16 cellular contexts compared by ENCODE assay signal in the genomic region with DNA sequence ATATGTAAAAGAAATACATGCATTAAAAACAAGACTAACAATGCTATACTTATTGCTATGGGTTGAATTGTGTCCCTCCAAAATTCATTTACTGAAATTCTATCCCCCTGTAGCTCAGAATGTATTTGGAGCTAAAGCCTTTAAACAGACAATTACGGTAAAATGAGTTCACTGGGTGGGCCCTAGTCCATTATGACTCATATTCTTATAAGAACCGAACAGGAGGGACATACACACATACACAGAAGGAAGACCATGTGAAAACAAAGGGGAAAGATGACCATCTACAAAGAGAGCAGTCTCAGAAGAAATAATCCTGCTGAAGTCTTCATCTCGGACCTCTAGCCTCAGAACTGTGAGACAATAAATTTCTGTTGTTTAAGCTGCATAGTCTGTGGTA.
DNase-seq lines count a peak whose midpoint lies in the region; ATAC-seq and TF ChIP-seq lines count a peak whose summit lies in the region.
"Had no signal": no experiment of that assay in that cellular context is flagged by ENCODE, and none has a peak within 500 bp of the region (broad histone marks: within the 10 kb centered on the region; RNA-seq: fewer than 3 reads in every experiment).

No MANE protein-coding gene starts in this region.

- H3K9me2 ChIP-seq in SK-N-SH: no peaks in the 10 kb centered on the region

- no peak for TF ChIP-seq POLR2A in IMR-90 (IDR thresholded peaks at IDR 0.05; ENCODE audit: low read depth, low read length)

- TF ChIP-seq CTCF in SK-N-SH (IDR thresholded peaks at IDR 0.05) (no peak), IMR-90 (conservative IDR thresholded peaks at IDR 0.05; ENCODE audit: low read depth, low read length) (no peak), fibroblast of lung (conservative IDR thresholded peaks at IDR 0.05 in 1 of 2, IDR thresholded peaks at IDR 0.05 in 1 of 2; ENCODE audit: low read depth in 1 of 2, low read length in 2 of 2) (no peak), A673 (conservative IDR thresholded peaks at IDR 0.05; ENCODE audit: low read depth, low read length) (no peak)

- H2BK5ac ChIP-seq in IMR-90 (ENCODE audit: low read depth, low read length, poor library complexity, severe bottlenecking): no peak overlapping the region
- H2BK5ac ChIP-seq in mesenchymal stem cell (ENCODE audit: low read depth, low read length, poor library complexity, severe bottlenecking): no peak overlapping the region

- no peak overlapping the region for H3K4ac ChIP-seq in IMR-90 (ENCODE audit: low read depth, low read length)
- no peak overlapping the region for H3K4ac ChIP-seq in mesenchymal stem cell (ENCODE audit: low read depth in 1 of 2, low read length in 2 of 2)

- H2BK12ac ChIP-seq in mesenchymal stem cell (ENCODE audit: low read length in 2 of 2): no peak overlapping the region

- H3K9me3 ChIP-seq in SK-N-SH: 0 out of 2 replicates have a peak, but pooled peaks cover 6% of the 10 kb centered on the region
- H3K9me3 ChIP-seq in IMR-90 (ENCODE audit: control insufficient read depth, insufficient read depth, low read length): no peaks in the 10 kb centered on the region
- H3K9me3 ChIP-seq in fibroblast of lung (ENCODE audit: control insufficient read depth, insufficient read depth, low read depth, low read length): no peaks in the 10 kb centered on the region
- no peaks in the 10 kb centered on the region for H3K9me3 ChIP-seq in mesenchymal stem cell (ENCODE audit: control insufficient read depth, low read length)
- no peaks in the 10 kb centered on the region for H3K9me3 ChIP-seq in A673 (ENCODE audit: low read depth, low read length, poor library complexity, severe bottlenecking)
- H3K9me3 ChIP-seq: HAP-1 had no signal

- in situ Hi-C loops in IMR-90 (cut with MboI; ENCODE audit: low sequenced_read_pairs): no loop called here

- no peaks in the 10 kb centered on the region for H3K79me2 ChIP-seq in SK-N-SH (ENCODE audit: insufficient read depth)
- H3K79me2 ChIP-seq in fibroblast of lung (ENCODE audit: control insufficient read depth, insufficient read depth, low read length): no peaks in the 10 kb centered on the region

- H3K79me1 ChIP-seq in IMR-90 (ENCODE audit: low read depth in 1 of 2, low read length in 2 of 2) (no peaks in the 10 kb centered on the region; a peak in 1 of 4 replicates), mesenchymal stem cell (replicated peaks; ENCODE audit: low read length, poor library complexity, severe bottlenecking) (no peaks in the 10 kb centered on the region)

- no peak for ATAC-seq in SK-N-SH treated with all-trans-retinoic acid at 6 μM for 48 hours
- no peak for ATAC-seq in IMR-90 (ENCODE audit: low read depth)

- no TSS peak for BruUV-seq in IMR-90 (replicated peaks; lab: Mats Ljungman, UMichigan)
- no TSS peak for BruUV-seq in A673 (replicated peaks; lab: Mats Ljungman, UMichigan)

- intact Hi-C loops in IMR-90 (cut with micrococcal nuclease) (no loop called here), A673 (cut with micrococcal nuclease; ENCODE audit: unreplicated experiment) (no loop called here)

- H3K9ac ChIP-seq in SK-N-SH: no peak overlapping the region
- no peak overlapping the region for H3K9ac ChIP-seq in IMR-90 (ENCODE audit: low read depth, low read length)
- no peak overlapping the region for H3K9ac ChIP-seq in fibroblast of lung (ENCODE audit: insufficient read depth, low read length)
- H3K9ac ChIP-seq in mesenchymal stem cell (ENCODE audit: low read length): no peak overlapping the region
- H3K9ac ChIP-seq: BLaER1 treated with 17β-estradiol and CSF1 and Interleukin-3, amounts not matched to agents 10 nM and 100 nM had no signal

- H3K27me3 ChIP-seq in SK-N-SH (ENCODE audit: insufficient read depth) (no peaks in the 10 kb centered on the region), IMR-90 (ENCODE audit: control insufficient read depth, insufficient read depth, low read length) (no peaks in the 10 kb centered on the region), fibroblast of lung (ENCODE audit: control insufficient read depth, insufficient read depth, low read length) (no peaks in the 10 kb centered on the region), mesenchymal stem cell (ENCODE audit: control insufficient read depth in 1 of 2, insufficient read depth in 1 of 2, low read length in 2 of 2) (no peaks in the 10 kb centered on the region), A673 (replicated peaks; ENCODE audit: insufficient read depth, low read depth, low read length, poor library complexity) (no peaks in the 10 kb centered on the region)
- H3K27me3 ChIP-seq: BLaER1 treated with 17β-estradiol and CSF1 and Interleukin-3, amounts not matched to agents 10 nM and 100 nM had no signal

- H3K27ac ChIP-seq in SK-N-SH (ENCODE audit: low read depth in 2 of 2, low read length in 1 of 2): no peak overlapping the region
- H3K27ac ChIP-seq in IMR-90 (ENCODE audit: insufficient read depth, low read length): no peak overlapping the region
- no peak overlapping the region for H3K27ac ChIP-seq in fibroblast of lung (ENCODE audit: insufficient read depth, low read length)
- no peak overlapping the region for H3K27ac ChIP-seq in mesenchymal stem cell (ENCODE audit: low read length, poor library complexity, severe bottlenecking)
- no peak overlapping the region for H3K27ac ChIP-seq in A673 (ENCODE audit: low read depth, low read length, poor library complexity, severe bottlenecking)
- H3K27ac ChIP-seq: 22Rv1; BLaER1 treated with 17β-estradiol and CSF1 and Interleukin-3, amounts not matched to agents 10 nM and 100 nM had no signal

- CTCF ChIA-PET in SK-N-SH (lab: Yijun Ruan, JAX): no interaction called here
- CTCF ChIA-PET in IMR-90 (lab: Yijun Ruan, JAX): no interaction called here
- CTCF ChIA-PET in A673 (lab: Charles Lee): no interaction called here

- H3F3A ChIP-seq in SK-N-SH (replicated peaks; ENCODE audit: insufficient read depth): peaks cover 28% of the 10 kb centered on the region

- no peak for TF ChIP-seq RAD21 in SK-N-SH (IDR thresholded peaks at IDR 0.05; ENCODE audit: low read length)
- no peak for TF ChIP-seq RAD21 in IMR-90 (IDR thresholded peaks at IDR 0.05; ENCODE audit: low read length)

- no peak overlapping the region for H4K5ac ChIP-seq in IMR-90 (ENCODE audit: low read depth, low read length)

- no peak overlapping the region for H3K14ac ChIP-seq in IMR-90 (replicated peaks; ENCODE audit: low read depth, low read length)
- no peak overlapping the region for H3K14ac ChIP-seq in mesenchymal stem cell (ENCODE audit: low read length in 2 of 2)

- H2AK9ac ChIP-seq in IMR-90 (replicated peaks; ENCODE audit: low read depth, low read length, poor library complexity): no peak overlapping the region

- H3K4me2 ChIP-seq in SK-N-SH (no peak overlapping the region), IMR-90 (ENCODE audit: low read depth, low read length) (no peak overlapping the region), fibroblast of lung (ENCODE audit: extremely low read depth, insufficient read depth, low read length) (no peak overlapping the region), mesenchymal stem cell (ENCODE audit: low read length, poor library complexity, severe bottlenecking) (no peak overlapping the region)
- H3K4me2 ChIP-seq: BLaER1 treated with 17β-estradiol and CSF1 and Interleukin-3, amounts not matched to agents 10 nM and 100 nM had no signal

- H3K36me3 ChIP-seq in SK-N-SH (replicated peaks in 1 of 2; ENCODE audit: control insufficient read depth in 1 of 2, insufficient read depth in 2 of 2, low read length in 1 of 2) (peaks cover 10 to 50% of the 10 kb centered on the region in 2 experiments), IMR-90 (ENCODE audit: control insufficient read depth, insufficient read depth, low read length) (0 out of 2 replicates have a peak, but pooled peaks cover 4% of the 10 kb centered on the region), fibroblast of lung (ENCODE audit: control insufficient read depth, insufficient read depth, low read length) (no peaks in the 10 kb centered on the region), mesenchymal stem cell (ENCODE audit: control insufficient read depth in 1 of 2, insufficient read depth in 2 of 2, low read depth in 1 of 2, low read length in 2 of 2) (peaks cover 0 to 53% of the 10 kb centered on the region in 2 experiments), A673 (ENCODE audit: insufficient read depth, low read length, poor library complexity, severe bottlenecking) (peaks cover 9% of the 10 kb centered on the region)

- DNase-seq in SK-N-SH: no peak
- peak; percentile 24 for DNase-seq in IMR-90
- DNase-seq in fibroblast of lung (ENCODE audit: low read depth in 2 of 2): peak; percentile 22 to 46
- peak; percentile 4 for DNase-seq in mesenchymal stem cell
- DNase-seq in NCI-H2081 (lab: John Stamatoyannopoulos, UW): no peak
- DNase-seq in A673 (ENCODE audit: low spot score): no peak
- no peak for DNase-seq in NK-92 (lab: John Stamatoyannopoulos, UW; ENCODE audit: unreplicated experiment)
- DNase-seq: ACHN; CD4-positive, CD25-positive, alpha-beta regulatory T cell; DMS 273 treated with DMSO at 0.1 percent for 48 hours; DMS79; HFFc6 had no signal

- H3K4me3 ChIP-seq in SK-N-SH (ENCODE audit: low read depth in 2 of 2, low read length in 1 of 2) (no peak overlapping the region), IMR-90 (ENCODE audit: insufficient read depth, low read depth, low read length) (no peak overlapping the region), fibroblast of lung (replicated peaks in 1 of 4; ENCODE audit: control extremely low read depth in 1 of 4, insufficient read depth in 1 of 4, low read depth in 3 of 4, low read length in 4 of 4) (no peak overlapping the region), mesenchymal stem cell (ENCODE audit: insufficient read depth in 1 of 2, low read depth in 1 of 2, low read length in 2 of 2) (no peak overlapping the region), A673 (ENCODE audit: low read depth, low read length, poor library complexity, severe bottlenecking) (no peak overlapping the region)
- H3K4me3 ChIP-seq: BLaER1 treated with 17β-estradiol and CSF1 and Interleukin-3, amounts not matched to agents 10 nM and 100 nM; HAP-1 had no signal

- no peaks in the 10 kb centered on the region for H4K20me1 ChIP-seq in SK-N-SH (ENCODE audit: insufficient read depth)
- no peaks in the 10 kb centered on the region for H4K20me1 ChIP-seq in IMR-90 (ENCODE audit: insufficient read depth, low read length)
- no peaks in the 10 kb centered on the region for H4K20me1 ChIP-seq in fibroblast of lung (ENCODE audit: control insufficient read depth, extremely low read depth, insufficient read depth, low read length)
- H4K20me1 ChIP-seq: BLaER1 treated with 17β-estradiol and CSF1 and Interleukin-3, amounts not matched to agents 10 nM and 100 nM had no signal

- H3K9me1 ChIP-seq in IMR-90 (ENCODE audit: insufficient read depth, low read length): no peaks in the 10 kb centered on the region

- dilution Hi-C loops in IMR-90 (cut with HindIII; ENCODE audit: low sequenced_read_pairs, unreplicated experiment): no loop called here

- H3K23ac ChIP-seq in IMR-90 (ENCODE audit: low read depth, low read length) (no peak overlapping the region), mesenchymal stem cell (ENCODE audit: low read length in 2 of 2) (no peak overlapping the region)

- H2BK15ac ChIP-seq in IMR-90 (ENCODE audit: low read depth, low read length) (no peak overlapping the region), mesenchymal stem cell (ENCODE audit: low read depth, poor library complexity, severe bottlenecking) (no peak overlapping the region)

- peaks cover 0 to 11% of the 10 kb centered on the region in 2 experiments for H3K4me1 ChIP-seq in SK-N-SH (ENCODE audit: control insufficient read depth in 1 of 2, insufficient read depth in 2 of 2, low read depth in 1 of 2, low read length in 1 of 2)
- H3K4me1 ChIP-seq in IMR-90 (ENCODE audit: control insufficient read depth, insufficient read depth, low read length): no peaks in the 10 kb centered on the region
- no peaks in the 10 kb centered on the region for H3K4me1 ChIP-seq in fibroblast of lung (ENCODE audit: control insufficient read depth, extremely low read depth, insufficient read depth, low read length)
- no peaks in the 10 kb centered on the region for H3K4me1 ChIP-seq in mesenchymal stem cell (ENCODE audit: control insufficient read depth, insufficient read depth, low read depth, low read length)
- no peaks in the 10 kb centered on the region for H3K4me1 ChIP-seq in A673 (ENCODE audit: insufficient read depth, low read length, poor library complexity, severe bottlenecking)
- H3K4me1 ChIP-seq: BLaER1 treated with 17β-estradiol and CSF1 and Interleukin-3, amounts not matched to agents 10 nM and 100 nM; HAP-1 had no signal

- no peak overlapping the region for H4K91ac ChIP-seq in IMR-90 (ENCODE audit: insufficient read depth, low read depth, low read length)
- no peak overlapping the region for H4K91ac ChIP-seq in mesenchymal stem cell (ENCODE audit: low read length)

- H4K8ac ChIP-seq in IMR-90 (ENCODE audit: low read depth in 2 of 2, low read length in 2 of 2) (no peak overlapping the region), mesenchymal stem cell (ENCODE audit: low read length) (no peak overlapping the region)

- no peak for TF ChIP-seq EP300 in SK-N-SH (IDR thresholded peaks at IDR 0.05; ENCODE audit: borderline replicate concordance in 1 of 2, low read depth in 1 of 2, low read length in 1 of 2)

- no peak overlapping the region for H2AK5ac ChIP-seq in IMR-90 (ENCODE audit: low read depth, low read length)
- no peak overlapping the region for H2AK5ac ChIP-seq in mesenchymal stem cell (ENCODE audit: low read length, severe bottlenecking)

- H3K18ac ChIP-seq in IMR-90 (ENCODE audit: low read depth, low read length) (no peak overlapping the region), mesenchymal stem cell (ENCODE audit: low read depth in 1 of 2, low read length in 2 of 2) (no peak overlapping the region)

- no peak overlapping the region for H2BK20ac ChIP-seq in IMR-90 (ENCODE audit: low read depth, low read length)

- H2AFZ ChIP-seq in SK-N-SH (ENCODE audit: low read depth): no peak overlapping the region
- H2AFZ ChIP-seq in IMR-90 (replicated peaks; ENCODE audit: low read length, poor library complexity): no peak overlapping the region
- no peak overlapping the region for H2AFZ ChIP-seq in fibroblast of lung (ENCODE audit: low read length)
- no peak overlapping the region for H2AFZ ChIP-seq in mesenchymal stem cell (ENCODE audit: low read depth, low read length)

- whole genome bisulfite sequencing in SK-N-SH (ENCODE audit: low lambda C conversion rate): 63% methylated on average over 3 of the region's 3 CpGs
- WGBS in IMR-90 (ENCODE audit: extremely low coverage in 2 of 2, insufficient read length in 1 of 2), 2 experiments: no CpG with 5 or more reads among the region's 3 CpGs
- WGBS in mesenchymal stem cell: 100% methylated on average over 1 of the region's 3 CpGs

- POLR2A ChIA-PET in SK-N-SH (lab: Yijun Ruan, JAX): no interaction called here
- POLR2A ChIA-PET in IMR-90 (lab: Charles Lee; ENCODE audit: unreplicated experiment): no interaction called here
- POLR2A ChIA-PET in A673 (lab: Charles Lee; ENCODE audit: low non-redundant PET): no interaction called here

- H2BK120ac ChIP-seq in IMR-90 (ENCODE audit: low read depth, low read length) (no peak overlapping the region), mesenchymal stem cell (ENCODE audit: low read depth, low read length) (no peak overlapping the region)

- H3K56ac ChIP-seq in IMR-90 (ENCODE audit: extremely low read depth, insufficient read depth, low read length): no peak overlapping the region

Comparison
In these comparisons a context has a peak if more than half of its experiments do, and no peak if none do; other contexts are left out.
1. DNase-seq: peak in IMR-90 (single experiment), fibroblast of lung (2 of 2) and mesenchymal stem cell (single experiment); none in SK-N-SH (single experiment), NCI-H2081 (0 of 2), A673 (single experiment) and NK-92 (single experiment).